Comparison of ENCODE assay signal across 15 cellular contexts in genomic region chr14:65131176-65131765, GRCh38. TPM values are rescaled to one million over a fixed set of nuclear protein-coding genes. Genes with fewer than 3 reads are reported as not detected.
DNase-seq lines count a peak whose midpoint lies in the region; ATAC-seq and TF ChIP-seq lines count a peak whose summit lies in the region.
"Had no signal": no experiment of that assay in that cellular context is flagged by ENCODE, and none has a peak within 500 bp of the region (broad histone marks: within the 10 kb centered on the region; RNA-seq: fewer than 3 reads in every experiment).

No MANE protein-coding gene starts in this region.

- no peak overlapping the region for H3K4ac ChIP-seq in neuronal stem cell (ENCODE audit: low read length)

- H2BK12ac ChIP-seq in neuronal stem cell (ENCODE audit: low read length): no peak overlapping the region

- DNase-seq in ELR (ENCODE audit: low read depth): peak; percentile 77
- peak; percentile 39 for DNase-seq in LHCN-M2 (ENCODE audit: low read depth)
- DNase-seq in chondrocyte (ENCODE audit: low spot score): no peak
- DNase-seq in neuronal stem cell (ENCODE audit: low spot score): no peak
- no peak for DNase-seq in omental fat pad (ENCODE audit: low spot score)
- DNase-seq in NCI-H446 (lab: John Stamatoyannopoulos, UW): no peak
- DNase-seq in NCI-H345 treated with DMSO at 0.1 percent for 48 hours (lab: John Stamatoyannopoulos, UW; ENCODE audit: unreplicated experiment): no peak
- DNase-seq: activated CD4-positive, alpha-beta T cell treated with anti-CD3 and anti-CD28 coated beads for 1 hour; activated naive CD4-positive, alpha-beta T cell; DMS 273 treated with DMSO at 0.1 percent for 48 hours; effector CD4-positive, alpha-beta T cell; NCI-H345; SJCRH30 had no signal

- no peak overlapping the region for H4K91ac ChIP-seq in neuronal stem cell (ENCODE audit: low read depth, low read length, poor library complexity)

- H2BK120ac ChIP-seq in neuronal stem cell (ENCODE audit: low read depth, low read length): no peak overlapping the region

- no peaks in the 10 kb centered on the region for H3K9me3 Mint-ChIP-seq in chondrocyte (ENCODE audit: low read depth)

- no peak overlapping the region for H2AK5ac ChIP-seq in neuronal stem cell (ENCODE audit: low read depth, low read length)

- H4K8ac ChIP-seq in neuronal stem cell (ENCODE audit: low read depth, low read length): no peak overlapping the region

- H3K4me1 Mint-ChIP-seq in chondrocyte (ENCODE audit: low read depth): no peaks in the 10 kb centered on the region

- H3K4me2 ChIP-seq in neuronal stem cell (ENCODE audit: insufficient read depth, low read length, poor library complexity, severe bottlenecking): no peak overlapping the region

- no peak for ATAC-seq in omental fat pad (ENCODE audit: low FRiP score)
- no peak for ATAC-seq in HG02970 (IDR thresholded peaks at IDR 0.05; ENCODE audit: low FRiP score, unreplicated experiment)

- H2BK15ac ChIP-seq in neuronal stem cell (ENCODE audit: low read length): no peak overlapping the region

- peaks cover 0 to 1% of the 10 kb centered on the region in 2 donors for H3K4me1 ChIP-seq in neuronal stem cell (ENCODE audit: control insufficient read depth in 2 of 2, insufficient read depth in 1 of 2, low read depth in 1 of 2, low read length in 2 of 2)
- H3K4me1 ChIP-seq: SJCRH30, tibial nerve had no signal

- H3K9me3 ChIP-seq in neuronal stem cell (replicated peaks in 1 of 2; ENCODE audit: control insufficient read depth in 2 of 2, insufficient read depth in 1 of 2, low read depth in 1 of 2, low read length in 2 of 2): no peaks in the 10 kb centered on the region
- H3K9me3 ChIP-seq: SJCRH30, tibial nerve had no signal

- H3K36me3 ChIP-seq in neuronal stem cell (replicated peaks in 1 of 2; ENCODE audit: control insufficient read depth in 2 of 2, insufficient read depth in 2 of 2, low read length in 2 of 2): no peaks in the 10 kb centered on the region
- H3K36me3 ChIP-seq: SJCRH30, tibial nerve had no signal

- no peak overlapping the region for H3K27ac ChIP-seq in neuronal stem cell (replicated peaks; ENCODE audit: low read length)
- H3K27ac ChIP-seq: SJCRH30, tibial nerve had no signal

- H3K27ac Mint-ChIP-seq in chondrocyte (ENCODE audit: unreplicated experiment): peak overlapping the region; percentile 22

- no peak overlapping the region for H3K9ac ChIP-seq in neuronal stem cell (ENCODE audit: low read depth, low read length, poor library complexity)

- H3K4me3 Mint-ChIP-seq in chondrocyte (ENCODE audit: unreplicated experiment): no peak overlapping the region

- H2AFZ ChIP-seq in neuronal stem cell (ENCODE audit: low read length): no peak overlapping the region

- TF ChIP-seq CTCF in chondrocyte (IDR thresholded peaks at IDR 0.05) (no peak), omental fat pad (IDR thresholded peaks at IDR 0.05) (no peak)

- WGBS in neuronal stem cell (ENCODE audit: extremely low coverage in 2 of 2, insufficient read length in 2 of 2, insufficient replicate concordance in 1 of 2), 2 donors: no CpG with 5 or more reads among the region's 11 CpGs

- H3K14ac ChIP-seq in neuronal stem cell (ENCODE audit: low read length): no peak overlapping the region

- no peaks in the 10 kb centered on the region for H3K27me3 Mint-ChIP-seq in chondrocyte (ENCODE audit: low read depth)

- no peak overlapping the region for H2BK5ac ChIP-seq in neuronal stem cell (ENCODE audit: low read length)

- H3K18ac ChIP-seq in neuronal stem cell (ENCODE audit: low read length): no peak overlapping the region

- no peak overlapping the region for H3K4me3 ChIP-seq in neuronal stem cell (ENCODE audit: low read length in 2 of 2)
- H3K4me3 ChIP-seq: SJCRH30, tibial nerve had no signal

- H3K79me1 ChIP-seq in neuronal stem cell (ENCODE audit: low read depth, low read length): no peaks in the 10 kb centered on the region

- H3K27me3 ChIP-seq in neuronal stem cell (ENCODE audit: control insufficient read depth in 3 of 3, insufficient read depth in 3 of 3, low read depth in 1 of 3, low read length in 3 of 3): no peaks in the 10 kb centered on the region
- H3K27me3 ChIP-seq: SJCRH30, tibial nerve had no signal

- peak overlapping the region; percentile 94 for H3K23ac ChIP-seq in neuronal stem cell (ENCODE audit: low read depth, low read length, poor library complexity)

- H3K36me3 Mint-ChIP-seq in chondrocyte (ENCODE audit: low read depth): peaks cover 2% of the 10 kb centered on the region

RNA-seq across cellular contexts. Expression of gene MAX, which starts 29.0 kb away (rescaled TPM):
- 44.8 and 45.9 TPM in 2 replicates for total RNA-seq in LHCN-M2 (2014; rRNA removed)
- 59.0 TPM for polyA plus RNA-seq in LHCN-M2 (2012)
- 78.2 to 94.1 TPM (median 83.8 TPM) in 3 replicates for total RNA-seq in chondrocyte
- polyA plus RNA-seq in neuronal stem cell (2013, experiment 1 of 2): 37.9 TPM
- polyA plus RNA-seq in neuronal stem cell (2013, experiment 2 of 2): 36.7 TPM
- 10 to 100 TPM; 38.6 to 69.8 (median 55.3) TPM for total RNA-seq in omental fat pad

Comparison
In these comparisons a context has a peak if more than half of its experiments do, and no peak if none do; other contexts are left out.
1. DNase-seq: peak in ELR (single experiment) and LHCN-M2 (single experiment); none in chondrocyte (single experiment), neuronal stem cell (single experiment), omental fat pad (single experiment), NCI-H446 (0 of 2) and NCI-H345 treated with DMSO at 0.1 percent for 48 hours (single experiment).